ENCODE assay signal across 1 cellular context in the genomic region with DNA sequence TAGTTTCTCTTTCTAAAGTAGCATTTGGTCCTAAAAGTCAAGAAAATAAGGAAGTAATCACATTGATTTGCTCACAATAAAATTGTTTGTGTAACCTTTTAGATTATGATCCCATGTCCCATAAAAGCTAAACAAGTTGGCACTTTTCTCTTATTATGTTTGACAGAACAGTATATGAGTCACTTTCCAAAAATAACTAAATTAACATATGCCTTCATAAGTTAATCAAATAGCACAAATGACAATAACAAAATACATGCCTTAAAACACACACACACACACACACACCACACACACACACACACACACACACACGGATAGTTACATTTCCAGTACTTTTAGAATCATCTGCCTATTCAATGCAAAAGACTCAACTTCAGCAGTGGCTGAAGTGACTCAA.
TF ChIP-seq lines count a peak whose summit lies in the region.

No MANE protein-coding gene starts in this region.

TF ChIP-seq in GM23338, 12 proteins besides CTCF, POLR2A, EP300 and RAD21 (continued from another document):
- TF ChIP-seq, protein P1, sequence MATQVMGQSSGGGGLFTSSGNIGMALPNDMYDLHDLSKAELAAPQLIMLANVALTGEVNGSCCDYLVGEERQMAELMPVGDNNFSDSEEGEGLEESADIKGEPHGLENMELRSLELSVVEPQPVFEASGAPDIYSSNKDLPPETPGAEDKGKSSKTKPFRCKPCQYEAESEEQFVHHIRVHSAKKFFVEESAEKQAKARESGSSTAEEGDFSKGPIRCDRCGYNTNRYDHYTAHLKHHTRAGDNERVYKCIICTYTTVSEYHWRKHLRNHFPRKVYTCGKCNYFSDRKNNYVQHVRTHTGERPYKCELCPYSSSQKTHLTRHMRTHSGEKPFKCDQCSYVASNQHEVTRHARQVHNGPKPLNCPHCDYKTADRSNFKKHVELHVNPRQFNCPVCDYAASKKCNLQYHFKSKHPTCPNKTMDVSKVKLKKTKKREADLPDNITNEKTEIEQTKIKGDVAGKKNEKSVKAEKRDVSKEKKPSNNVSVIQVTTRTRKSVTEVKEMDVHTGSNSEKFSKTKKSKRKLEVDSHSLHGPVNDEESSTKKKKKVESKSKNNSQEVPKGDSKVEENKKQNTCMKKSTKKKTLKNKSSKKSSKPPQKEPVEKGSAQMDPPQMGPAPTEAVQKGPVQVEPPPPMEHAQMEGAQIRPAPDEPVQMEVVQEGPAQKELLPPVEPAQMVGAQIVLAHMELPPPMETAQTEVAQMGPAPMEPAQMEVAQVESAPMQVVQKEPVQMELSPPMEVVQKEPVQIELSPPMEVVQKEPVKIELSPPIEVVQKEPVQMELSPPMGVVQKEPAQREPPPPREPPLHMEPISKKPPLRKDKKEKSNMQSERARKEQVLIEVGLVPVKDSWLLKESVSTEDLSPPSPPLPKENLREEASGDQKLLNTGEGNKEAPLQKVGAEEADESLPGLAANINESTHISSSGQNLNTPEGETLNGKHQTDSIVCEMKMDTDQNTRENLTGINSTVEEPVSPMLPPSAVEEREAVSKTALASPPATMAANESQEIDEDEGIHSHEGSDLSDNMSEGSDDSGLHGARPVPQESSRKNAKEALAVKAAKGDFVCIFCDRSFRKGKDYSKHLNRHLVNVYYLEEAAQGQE (IDR thresholded peaks at IDR 0.05; ENCODE audit: unreplicated experiment): no peak
- TF ChIP-seq EZH2 (IDR thresholded peaks at IDR 0.05; ENCODE audit: low read depth, unreplicated experiment) (no peak), POLR2AphosphoS5 (IDR thresholded peaks at IDR 0.05; ENCODE audit: low read depth) (no peak), EZH2phosphoT487 (IDR thresholded peaks at IDR 0.05; ENCODE audit: unreplicated experiment) (no peak), ZNF114 (CRISPR knock-in tag; IDR thresholded peaks at IDR 0.05) (no peak), CREB1 (CRISPR knock-in tag; IDR thresholded peaks at IDR 0.05; ENCODE audit: low read depth) (no peak), STAT1 (IDR thresholded peaks at IDR 0.05; ENCODE audit: unreplicated experiment) (no peak)
- TF ChIP-seq, protein P2, sequence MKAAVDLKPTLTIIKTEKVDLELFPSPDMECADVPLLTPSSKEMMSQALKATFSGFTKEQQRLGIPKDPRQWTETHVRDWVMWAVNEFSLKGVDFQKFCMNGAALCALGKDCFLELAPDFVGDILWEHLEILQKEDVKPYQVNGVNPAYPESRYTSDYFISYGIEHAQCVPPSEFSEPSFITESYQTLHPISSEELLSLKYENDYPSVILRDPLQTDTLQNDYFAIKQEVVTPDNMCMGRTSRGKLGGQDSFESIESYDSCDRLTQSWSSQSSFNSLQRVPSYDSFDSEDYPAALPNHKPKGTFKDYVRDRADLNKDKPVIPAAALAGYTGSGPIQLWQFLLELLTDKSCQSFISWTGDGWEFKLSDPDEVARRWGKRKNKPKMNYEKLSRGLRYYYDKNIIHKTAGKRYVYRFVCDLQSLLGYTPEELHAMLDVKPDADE (IDR thresholded peaks at IDR 0.05): no peak
- TF ChIP-seq, protein P3, sequence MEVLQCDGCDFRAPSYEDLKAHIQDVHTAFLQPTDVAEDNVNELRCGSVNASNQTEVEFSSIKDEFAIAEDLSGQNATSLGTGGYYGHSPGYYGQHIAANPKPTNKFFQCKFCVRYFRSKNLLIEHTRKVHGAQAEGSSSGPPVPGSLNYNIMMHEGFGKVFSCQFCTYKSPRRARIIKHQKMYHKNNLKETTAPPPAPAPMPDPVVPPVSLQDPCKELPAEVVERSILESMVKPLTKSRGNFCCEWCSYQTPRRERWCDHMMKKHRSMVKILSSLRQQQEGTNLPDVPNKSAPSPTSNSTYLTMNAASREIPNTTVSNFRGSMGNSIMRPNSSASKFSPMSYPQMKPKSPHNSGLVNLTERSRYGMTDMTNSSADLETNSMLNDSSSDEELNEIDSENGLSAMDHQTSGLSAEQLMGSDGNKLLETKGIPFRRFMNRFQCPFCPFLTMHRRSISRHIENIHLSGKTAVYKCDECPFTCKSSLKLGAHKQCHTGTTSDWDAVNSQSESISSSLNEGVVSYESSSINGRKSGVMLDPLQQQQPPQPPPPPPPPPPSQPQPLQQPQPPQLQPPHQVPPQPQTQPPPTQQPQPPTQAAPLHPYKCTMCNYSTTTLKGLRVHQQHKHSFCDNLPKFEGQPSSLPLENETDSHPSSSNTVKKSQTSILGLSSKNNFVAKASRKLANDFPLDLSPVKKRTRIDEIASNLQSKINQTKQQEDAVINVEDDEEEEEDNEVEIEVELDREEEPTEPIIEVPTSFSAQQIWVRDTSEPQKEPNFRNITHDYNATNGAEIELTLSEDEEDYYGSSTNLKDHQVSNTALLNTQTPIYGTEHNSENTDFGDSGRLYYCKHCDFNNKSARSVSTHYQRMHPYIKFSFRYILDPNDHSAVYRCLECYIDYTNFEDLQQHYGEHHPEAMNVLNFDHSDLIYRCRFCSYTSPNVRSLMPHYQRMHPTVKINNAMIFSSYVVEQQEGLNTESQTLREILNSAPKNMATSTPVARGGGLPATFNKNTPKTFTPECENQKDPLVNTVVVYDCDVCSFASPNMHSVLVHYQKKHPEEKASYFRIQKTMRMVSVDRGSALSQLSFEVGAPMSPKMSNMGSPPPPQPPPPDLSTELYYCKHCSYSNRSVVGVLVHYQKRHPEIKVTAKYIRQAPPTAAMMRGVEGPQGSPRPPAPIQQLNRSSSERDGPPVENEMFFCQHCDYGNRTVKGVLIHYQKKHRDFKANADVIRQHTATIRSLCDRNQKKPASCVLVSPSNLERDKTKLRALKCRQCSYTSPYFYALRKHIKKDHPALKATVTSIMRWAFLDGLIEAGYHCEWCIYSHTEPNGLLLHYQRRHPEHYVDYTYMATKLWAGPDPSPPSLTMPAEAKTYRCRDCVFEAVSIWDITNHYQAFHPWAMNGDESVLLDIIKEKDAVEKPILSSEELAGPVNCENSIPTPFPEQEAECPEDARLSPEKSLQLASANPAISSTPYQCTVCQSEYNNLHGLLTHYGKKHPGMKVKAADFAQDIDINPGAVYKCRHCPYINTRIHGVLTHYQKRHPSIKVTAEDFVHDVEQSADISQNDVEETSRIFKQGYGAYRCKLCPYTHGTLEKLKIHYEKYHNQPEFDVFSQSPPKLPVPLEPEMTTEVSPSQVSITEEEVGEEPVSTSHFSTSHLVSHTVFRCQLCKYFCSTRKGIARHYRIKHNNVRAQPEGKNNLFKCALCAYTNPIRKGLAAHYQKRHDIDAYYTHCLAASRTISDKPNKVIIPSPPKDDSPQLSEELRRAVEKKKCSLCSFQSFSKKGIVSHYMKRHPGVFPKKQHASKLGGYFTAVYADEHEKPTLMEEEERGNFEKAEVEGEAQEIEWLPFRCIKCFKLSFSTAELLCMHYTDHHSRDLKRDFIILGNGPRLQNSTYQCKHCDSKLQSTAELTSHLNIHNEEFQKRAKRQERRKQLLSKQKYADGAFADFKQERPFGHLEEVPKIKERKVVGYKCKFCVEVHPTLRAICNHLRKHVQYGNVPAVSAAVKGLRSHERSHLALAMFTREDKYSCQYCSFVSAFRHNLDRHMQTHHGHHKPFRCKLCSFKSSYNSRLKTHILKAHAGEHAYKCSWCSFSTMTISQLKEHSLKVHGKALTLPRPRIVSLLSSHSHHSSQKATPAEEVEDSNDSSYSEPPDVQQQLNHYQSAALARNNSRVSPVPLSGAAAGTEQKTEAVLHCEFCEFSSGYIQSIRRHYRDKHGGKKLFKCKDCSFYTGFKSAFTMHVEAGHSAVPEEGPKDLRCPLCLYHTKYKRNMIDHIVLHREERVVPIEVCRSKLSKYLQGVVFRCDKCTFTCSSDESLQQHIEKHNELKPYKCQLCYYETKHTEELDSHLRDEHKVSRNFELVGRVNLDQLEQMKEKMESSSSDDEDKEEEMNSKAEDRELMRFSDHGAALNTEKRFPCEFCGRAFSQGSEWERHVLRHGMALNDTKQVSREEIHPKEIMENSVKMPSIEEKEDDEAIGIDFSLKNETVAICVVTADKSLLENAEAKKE (CRISPR knock-in tag; IDR thresholded peaks at IDR 0.05): no peak
TF ChIP-seq in GM23338: peak in this region for 0.
